In the genomic region with DNA sequence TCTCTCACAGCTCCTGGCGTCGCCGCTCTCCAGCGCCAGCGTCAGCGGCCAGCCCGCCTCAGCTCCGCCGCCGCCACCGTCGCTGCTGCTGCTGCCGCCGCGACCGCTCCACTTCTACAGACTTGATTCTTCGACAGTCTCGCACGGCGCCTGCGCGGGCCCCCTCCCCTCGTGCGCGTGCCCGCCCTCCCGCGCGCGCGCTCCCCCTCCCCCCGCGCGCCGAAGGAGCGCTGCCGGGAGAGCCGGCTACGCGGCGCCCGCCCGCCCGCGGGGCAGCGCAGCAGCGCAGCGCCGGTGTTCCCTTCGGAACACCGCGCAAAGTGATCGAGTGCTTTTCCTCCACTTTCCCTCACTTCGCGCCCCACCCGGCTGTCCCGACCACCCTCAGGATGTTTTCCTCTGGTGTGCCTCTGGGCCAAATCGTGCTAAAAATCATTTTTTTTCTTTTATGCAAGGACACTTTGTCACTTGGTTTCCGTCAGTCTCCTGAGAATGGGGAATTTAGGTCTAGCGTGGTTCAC, we compare ENCODE assay signal across 9 cellular contexts. TPM values are rescaled to one million over a fixed set of nuclear protein-coding genes. Genes with fewer than 3 reads are reported as not detected.
DNase-seq lines count a peak whose midpoint lies in the region; ATAC-seq, FAIRE-seq and TF ChIP-seq lines count a peak whose summit lies in the region.
"Had no signal": no experiment of that assay in that cellular context is flagged by ENCODE, and none has a peak within 500 bp of the region (broad histone marks: within the 10 kb centered on the region; RNA-seq: fewer than 3 reads in every experiment).

Gene IRF2BP2, minus strand, starts transcription at position 118 of the 521 bp plus-strand sequence. CDS start 684 bp downstream, outside the sequence.

- H3K27ac ChIP-seq in GM23248 = peak within 1 kb of the TSS; percentile 99
- peak within 1 kb of the TSS; percentile 96 for H3K27ac ChIP-seq in adipose tissue (ENCODE audit: low read depth, low read length)
- H3K27ac ChIP-seq in heart right ventricle = peak within 1 kb of the TSS; percentile 98 to 100 (median 100)

- TF ChIP-seq CTCF in heart right ventricle (IDR thresholded peaks at IDR 0.05) = peak in 2 of 9 donors; percentile 2 to 3

- peaks cover 9% of the 10 kb centered on the region; the same call in 1 of the 2 replicates for H4K20me1 ChIP-seq in GM23248 (ENCODE audit: insufficient read depth)

- H3F3A ChIP-seq in GM23248 (ENCODE audit: insufficient read depth) = peaks cover 61% of the 10 kb centered on the region

- H3K4me3 ChIP-seq in GM23248 (peak within 1 kb of the TSS; percentile 94), heart right ventricle (peak within 1 kb of the TSS; percentile 78 to 96 (median 88))

- peak within 1 kb of the TSS; percentile 89 for H3K4me2 ChIP-seq in GM23248 (ENCODE audit: unreplicated experiment)

- no peaks in the 10 kb centered on the region for H3K9me2 ChIP-seq in GM23248 (ENCODE audit: insufficient read depth)

- peak; percentile 45 to 72 (median 54) for ATAC-seq in heart right ventricle

- H3K9me3 ChIP-seq in GM23248 (ENCODE audit: low read depth) (no peaks in the 10 kb centered on the region), heart right ventricle (no peaks in the 10 kb centered on the region)

- H3K4me1 ChIP-seq in GM23248 (ENCODE audit: insufficient read depth) = peaks cover 34% of the 10 kb centered on the region
- H3K4me1 ChIP-seq in heart right ventricle = peaks cover 12 to 46% (median 41%) of the 10 kb centered on the region in 9 donors

- in situ Hi-C loops in GM23248 (cut with MboI) = loop anchor here (10.0 kb wide), 1 partner anchor 375 kb away; no protein-coding TSS in a partner anchor

- WGBS in GM23248 (ENCODE audit: low coverage in 1 of 2, low lambda C conversion rate in 2 of 2, missing lambda C conversion rate in 2 of 2), 2 experiments = 1% methylated on average over 31 to 54 of the region's 60 CpGs
- 0% methylated on average over 20 to 59 of the region's 60 CpGs for WGBS in adipose tissue, 3 donors
- WGBS in heart right ventricle, 2 donors = 0 to 1% methylated on average over 58 to 60 of the region's 60 CpGs

- H3K9ac ChIP-seq in GM23248 = peak within 1 kb of the TSS; percentile 96

- peaks cover 41% of the 10 kb centered on the region for H3K79me2 ChIP-seq in GM23248 (ENCODE audit: insufficient read depth)

- no peaks in the 10 kb centered on the region for H3K27me3 ChIP-seq in GM23248 (replicated peaks; ENCODE audit: insufficient read depth)
- H3K27me3 ChIP-seq in heart right ventricle = no peaks in the 10 kb centered on the region

- DNase-seq in COLO668 (lab: John Stamatoyannopoulos, UW; ENCODE audit: unreplicated experiment) (peak; percentile 95), GM23248 (peak; percentile 92), NCI-H1048 (lab: John Stamatoyannopoulos, UW) (peak; percentile 77), T-helper 1 cell (peak; percentile 65 to 86 (median 74)), heart right ventricle (peak; percentile 81 to 85), posterior cingulate gyrus (peak; percentile 70 to 97 (median 80)), urothelium cell line (ENCODE audit: low spot score) (peak; percentile 86)

- no peak within 1 kb of the TSS for H2AFZ ChIP-seq in GM23248

- FAIRE-seq in urothelium cell line (lab: Jason Lieb, UNC) = no peak
- FAIRE-seq: endometrium had no signal

- intact Hi-C loops in heart right ventricle (cut with DNase I) = loop anchor here (1.0 to 10.0 kb wide), 19 partner anchors 74 to 473 kb away; no protein-coding TSS in a partner anchor
- intact Hi-C loops in posterior cingulate gyrus (cut with DNase I) = loop anchor here (5.0 to 10.0 kb wide), 3 partner anchors 67 to 472 kb away; no protein-coding TSS in a partner anchor

- H3K36me3 ChIP-seq in GM23248 (ENCODE audit: low read depth) (peaks cover 34% of the 10 kb centered on the region), heart right ventricle (peaks cover 0 to 36% (median 23%) of the 10 kb centered on the region in 9 donors)

RNA-seq across cellular contexts. Expression of gene IRF2BP2, which starts in this region (rescaled TPM):
- 60.7 and 69.3 TPM in 2 replicates for total RNA-seq in GM23248 (2014; rRNA removed; shearing (Covaris generic))
- polyA plus RNA-seq in GM23248 (2016; fragmentation: Nextera tagmentation; extraction: Ambion mirVana) = 12.9 and 13.0 TPM in 2 replicates
- 100 to 1,000 TPM in 1 of 3 donors, 10 to 100 TPM in 2; 51.2 to 135 (median 51.5) TPM for polyA plus RNA-seq in adipose tissue
- 100 to 1,000 TPM in 6 of 10 donors, 10 to 100 TPM in 4; 78.2 to 181 (median 104) TPM for total RNA-seq in heart right ventricle
- polyA plus RNA-seq in heart right ventricle = 10 to 100 TPM; 50.6 to 54.0 TPM

Comparison
In these comparisons a context has a peak if more than half of its experiments do, and no peak if none do; other contexts are left out.
1. Peak in every context shown above with its lines: DNase-seq, ATAC-seq, H3K4me3 ChIP-seq and H3K27ac ChIP-seq.